27 cellular contexts compared by ENCODE assay signal in the genomic region with DNA sequence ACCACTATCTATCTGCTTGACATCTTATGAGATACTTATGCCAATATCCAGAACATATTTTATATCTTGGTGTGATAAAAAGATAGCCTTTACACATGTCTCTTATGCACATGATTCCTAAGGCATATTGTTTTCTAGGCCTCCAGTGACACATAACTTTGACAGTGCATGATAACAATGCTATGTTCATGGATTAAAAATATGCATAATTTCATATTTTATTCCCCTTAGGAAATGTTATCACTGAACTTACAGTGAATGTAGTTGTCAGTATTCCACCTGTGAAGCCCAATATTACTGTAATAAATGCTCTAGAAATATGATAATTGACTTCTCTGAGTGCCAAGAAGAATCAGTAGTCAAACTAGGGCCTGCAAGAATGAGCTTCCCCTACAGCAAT.
DNase-seq lines count a peak whose midpoint lies in the region; TF ChIP-seq lines count a peak whose summit lies in the region.
"Had no signal": no experiment of that assay in that cellular context is flagged by ENCODE, and none has a peak within 500 bp of the region (broad histone marks: within the 10 kb centered on the region; RNA-seq: fewer than 3 reads in every experiment).

No MANE protein-coding gene starts in this region.

- no peaks in the 10 kb centered on the region for H3K9me2 ChIP-seq in neural cell (ENCODE audit: insufficient read depth, low read length)

- H3F3A ChIP-seq in neural cell (ENCODE audit: insufficient read depth, low read length, poor library complexity, severe bottlenecking): no peaks in the 10 kb centered on the region

- no peaks in the 10 kb centered on the region for H3K27me3 ChIP-seq in neural cell (ENCODE audit: insufficient read depth, low read depth, low read length)
- H3K27me3 ChIP-seq: BE2C; BLaER1; BLaER1 treated with 17β-estradiol and CSF1 and Interleukin-3, amounts not matched to agents 10 nM and 100 nM had no signal

- DNase-seq in GM19238 (ENCODE audit: insufficient read length, low spot score): no peak
- DNase-seq: 8988T; ACHN; AML-193; BE2C; C1 segment of cervical spinal cord; Caco-2; Calu3; CD4-positive, alpha-beta memory T cell; CD4-positive, alpha-beta T cell; CD4-positive, CD25-positive, alpha-beta regulatory T cell; CD8-positive, alpha-beta memory T cell; CD8-positive, alpha-beta T cell; COR-L47; DMS 273 treated with DMSO at 0.1 percent for 48 hours; DMS153; DMS53; DMS79; DMS79 treated with DMSO at 0.1 percent for 48 hours; DND-41; EL had no signal

- peak; percentile 79 for TF ChIP-seq EP300 in neural cell (conservative IDR thresholded peaks at IDR 0.05; ENCODE audit: poor library complexity, severe bottlenecking)

- no peak overlapping the region for H3K4me2 ChIP-seq in neural cell (ENCODE audit: low read length)
- H3K4me2 ChIP-seq: A549; BLaER1; BLaER1 treated with 17β-estradiol and CSF1 and Interleukin-3, amounts not matched to agents 10 nM and 100 nM had no signal

- no peak overlapping the region for H2AFZ ChIP-seq in neural cell (ENCODE audit: low read depth, low read length)

- no peaks in the 10 kb centered on the region for H3K79me2 ChIP-seq in neural cell (replicated peaks; ENCODE audit: insufficient read depth, low read length)

- H3K9me3 ChIP-seq in neural cell (ENCODE audit: low read length): no peaks in the 10 kb centered on the region
- H3K9me3 ChIP-seq: A549, BE2C, BLaER1, Caco-2 had no signal

- no peak for TF ChIP-seq RAD21 in neural cell (conservative IDR thresholded peaks at IDR 0.05)

- no peak for TF ChIP-seq CTCF in neural cell (IDR thresholded peaks at IDR 0.05; ENCODE audit: poor library complexity, severe bottlenecking)

- H3K27ac ChIP-seq in neural cell (ENCODE audit: low read length): no peak overlapping the region
- H3K27ac ChIP-seq: 22Rv1; A549; BLaER1; BLaER1 treated with 17β-estradiol and CSF1 and Interleukin-3, amounts not matched to agents 10 nM and 100 nM; C4-2B had no signal

- no peak overlapping the region for H3K4me3 ChIP-seq in neural cell (ENCODE audit: low read length)
- H3K4me3 ChIP-seq: A549; BLaER1; BLaER1 treated with 17β-estradiol and CSF1 and Interleukin-3, amounts not matched to agents 10 nM and 100 nM had no signal

- no peak overlapping the region for H3K9ac ChIP-seq in neural cell (ENCODE audit: low read length)
- H3K9ac ChIP-seq: BLaER1; BLaER1 treated with 17β-estradiol and CSF1 and Interleukin-3, amounts not matched to agents 10 nM and 100 nM had no signal

- no peaks in the 10 kb centered on the region for H3K36me3 ChIP-seq in neural cell (ENCODE audit: insufficient read depth, low read length)
- H3K36me3 ChIP-seq: BE2C; BLaER1; BLaER1 treated with 17β-estradiol and CSF1 and Interleukin-3, amounts not matched to agents 10 nM and 100 nM had no signal

- no peaks in the 10 kb centered on the region for H4K20me1 ChIP-seq in neural cell (ENCODE audit: insufficient read depth)
- H4K20me1 ChIP-seq: BLaER1; BLaER1 treated with 17β-estradiol and CSF1 and Interleukin-3, amounts not matched to agents 10 nM and 100 nM had no signal

TF ChIP-seq in neural cell, 6 proteins besides CTCF, POLR2A, EP300 and RAD21:
- TF ChIP-seq POLR2AphosphoS5 (IDR thresholded peaks at IDR 0.05) (peak; percentile 69), MXI1 (conservative IDR thresholded peaks at IDR 0.05; ENCODE audit: poor library complexity, severe bottlenecking) (no peak)
TF ChIP-seq in neural cell: peak in this region for 1.
